11 cellular contexts compared by ENCODE assay signal in genomic region chr3:48084929-48085328, GRCh38.
DNase-seq lines count a peak whose midpoint lies in the region; ATAC-seq and TF ChIP-seq lines count a peak whose summit lies in the region.
"Had no signal": no experiment of that assay in that cellular context is flagged by ENCODE, and none has a peak within 500 bp of the region (broad histone marks: within the 10 kb centered on the region; RNA-seq: fewer than 3 reads in every experiment).

No MANE protein-coding gene starts in this region.

- H3F3A ChIP-seq in Loucy (ENCODE audit: low read depth) = no peaks in the 10 kb centered on the region

- TF ChIP-seq CTCF in GM12864 (IDR thresholded peaks at IDR 0.05; ENCODE audit: low read depth, low read length, missing control alignments) (no peak), Loucy (conservative IDR thresholded peaks at IDR 0.05; ENCODE audit: low read length) (no peak)

- H3K4me1 ChIP-seq in Loucy (ENCODE audit: insufficient read depth, low read length, poor library complexity, severe bottlenecking) (peaks cover 34% of the 10 kb centered on the region), skeletal muscle tissue (ENCODE audit: control insufficient read depth in 3 of 3, insufficient read depth in 3 of 3, low read length in 3 of 3) (peaks cover 23 to 40% (median 28%) of the 10 kb centered on the region in 3 donors)

- no peaks in the 10 kb centered on the region for H3K27me3 ChIP-seq in Loucy (ENCODE audit: insufficient read depth, low read length, poor library complexity, severe bottlenecking)
- no peaks in the 10 kb centered on the region for H3K27me3 ChIP-seq in skeletal muscle tissue (ENCODE audit: control insufficient read depth in 3 of 3, insufficient read depth in 3 of 3, low read length in 3 of 3)
- H3K27me3 ChIP-seq: dorsolateral prefrontal cortex had no signal

- peaks cover 59% of the 10 kb centered on the region for H3K79me2 ChIP-seq in Loucy (ENCODE audit: insufficient read depth, low read length)

- ATAC-seq in GM18511 (IDR thresholded peaks at IDR 0.05; ENCODE audit: unreplicated experiment) = no peak

- H3K4me3 ChIP-seq in GM12864 (ENCODE audit: low read depth, low read length) (no peak overlapping the region), Loucy (ENCODE audit: low read length, poor library complexity, severe bottlenecking) (no peak overlapping the region), skeletal muscle tissue (ENCODE audit: low read length in 3 of 3) (no peak overlapping the region)
- H3K4me3 ChIP-seq: dorsolateral prefrontal cortex had no signal

- peaks cover 30% of the 10 kb centered on the region for H4K20me1 ChIP-seq in Loucy (ENCODE audit: insufficient read depth, low read length, poor library complexity, severe bottlenecking)

- peak overlapping the region; percentile 35 for H3K4me2 ChIP-seq in Loucy (ENCODE audit: low read depth, low read length, poor library complexity, severe bottlenecking)

- H3K9me2 ChIP-seq in Loucy (replicated peaks; ENCODE audit: low read depth, low read length) = no peaks in the 10 kb centered on the region

- H3K36me3 ChIP-seq in Loucy (ENCODE audit: insufficient read depth, low read length) (no peaks in the 10 kb centered on the region), skeletal muscle tissue (ENCODE audit: control insufficient read depth in 3 of 3, insufficient read depth in 3 of 3, low read length in 3 of 3) (no peaks in the 10 kb centered on the region)

- H3K9ac ChIP-seq in Loucy (ENCODE audit: low read depth, low read length, poor library complexity, severe bottlenecking) (no peak overlapping the region), skeletal muscle tissue (ENCODE audit: low read depth in 1 of 3, low read length in 3 of 3) (peak overlapping the region in 2 of 3 donors; percentile 10 to 26)

- H3K9me3 ChIP-seq in Loucy (ENCODE audit: insufficient read depth, low read depth, low read length) = no peaks in the 10 kb centered on the region
- no peaks in the 10 kb centered on the region for H3K9me3 ChIP-seq in skeletal muscle tissue (ENCODE audit: control insufficient read depth in 3 of 3, low read length in 3 of 3)

- DNase-seq in GM12864 (ENCODE audit: low read depth) = peak; percentile 24
- peak; percentile 16 for DNase-seq in dermis blood vessel endothelial cell
- no peak for DNase-seq in D341Med (ENCODE audit: low spot score)
- no peak for DNase-seq in NCI-H1417 treated with DMSO at 0.1 percent for 48 hours (lab: John Stamatoyannopoulos, UW)
- DNase-seq: activated naive CD4-positive, alpha-beta T cell; dorsolateral prefrontal cortex; NCI-H524 treated with DMSO at 0.1 percent for 48 hours; SHP77 had no signal

- H2AFZ ChIP-seq in Loucy (ENCODE audit: low read length) = no peak overlapping the region

- H3K27ac ChIP-seq in skeletal muscle tissue (ENCODE audit: low read depth, low read length) = peak overlapping the region; percentile 100

Comparison
In these comparisons a context has a peak if more than half of its experiments do, and no peak if none do; other contexts are left out.
1. DNase-seq: peak in GM12864 (single experiment) and dermis blood vessel endothelial cell (single experiment); none in D341Med (single experiment) and NCI-H1417 treated with DMSO at 0.1 percent for 48 hours (single experiment).